8 cellular contexts compared by ENCODE assay signal in the genomic region with DNA sequence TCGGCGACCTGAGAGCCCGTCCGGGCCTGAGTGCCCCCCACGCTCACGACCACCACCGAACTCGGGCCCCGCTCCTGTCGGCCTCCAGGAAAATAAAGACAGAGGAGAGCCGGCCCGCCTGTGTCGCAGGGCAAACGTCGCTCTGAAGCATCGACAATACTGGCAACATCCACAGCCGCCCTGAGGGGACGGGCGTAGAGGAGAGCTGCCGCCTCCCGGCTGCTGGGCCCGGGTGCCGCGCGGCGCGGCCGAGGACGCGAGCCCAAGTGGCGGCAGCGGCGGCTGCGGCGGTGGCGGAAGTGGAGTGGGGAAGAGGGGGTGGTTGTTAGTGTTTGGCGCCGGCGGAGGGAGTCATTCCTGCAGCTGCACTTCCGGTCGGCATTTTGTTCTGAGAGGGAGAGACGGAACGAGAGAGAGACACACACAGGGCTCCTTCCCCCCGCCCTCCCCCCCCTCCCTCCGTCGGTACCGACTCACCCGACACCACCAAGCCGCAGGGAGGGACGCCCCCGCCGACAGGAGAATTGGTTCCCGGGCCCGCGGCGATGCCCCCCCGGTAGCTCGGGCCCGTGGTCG. TPM values are rescaled to one million over a fixed set of nuclear protein-coding genes. Genes with fewer than 3 reads are reported as not detected.
A peak's percentile ranks its signal among the peaks of the same experiment; 100 is the strongest.
DNase-seq lines count a peak whose midpoint lies in the region; ATAC-seq and TF ChIP-seq lines count a peak whose summit lies in the region.

A gene with protein sequence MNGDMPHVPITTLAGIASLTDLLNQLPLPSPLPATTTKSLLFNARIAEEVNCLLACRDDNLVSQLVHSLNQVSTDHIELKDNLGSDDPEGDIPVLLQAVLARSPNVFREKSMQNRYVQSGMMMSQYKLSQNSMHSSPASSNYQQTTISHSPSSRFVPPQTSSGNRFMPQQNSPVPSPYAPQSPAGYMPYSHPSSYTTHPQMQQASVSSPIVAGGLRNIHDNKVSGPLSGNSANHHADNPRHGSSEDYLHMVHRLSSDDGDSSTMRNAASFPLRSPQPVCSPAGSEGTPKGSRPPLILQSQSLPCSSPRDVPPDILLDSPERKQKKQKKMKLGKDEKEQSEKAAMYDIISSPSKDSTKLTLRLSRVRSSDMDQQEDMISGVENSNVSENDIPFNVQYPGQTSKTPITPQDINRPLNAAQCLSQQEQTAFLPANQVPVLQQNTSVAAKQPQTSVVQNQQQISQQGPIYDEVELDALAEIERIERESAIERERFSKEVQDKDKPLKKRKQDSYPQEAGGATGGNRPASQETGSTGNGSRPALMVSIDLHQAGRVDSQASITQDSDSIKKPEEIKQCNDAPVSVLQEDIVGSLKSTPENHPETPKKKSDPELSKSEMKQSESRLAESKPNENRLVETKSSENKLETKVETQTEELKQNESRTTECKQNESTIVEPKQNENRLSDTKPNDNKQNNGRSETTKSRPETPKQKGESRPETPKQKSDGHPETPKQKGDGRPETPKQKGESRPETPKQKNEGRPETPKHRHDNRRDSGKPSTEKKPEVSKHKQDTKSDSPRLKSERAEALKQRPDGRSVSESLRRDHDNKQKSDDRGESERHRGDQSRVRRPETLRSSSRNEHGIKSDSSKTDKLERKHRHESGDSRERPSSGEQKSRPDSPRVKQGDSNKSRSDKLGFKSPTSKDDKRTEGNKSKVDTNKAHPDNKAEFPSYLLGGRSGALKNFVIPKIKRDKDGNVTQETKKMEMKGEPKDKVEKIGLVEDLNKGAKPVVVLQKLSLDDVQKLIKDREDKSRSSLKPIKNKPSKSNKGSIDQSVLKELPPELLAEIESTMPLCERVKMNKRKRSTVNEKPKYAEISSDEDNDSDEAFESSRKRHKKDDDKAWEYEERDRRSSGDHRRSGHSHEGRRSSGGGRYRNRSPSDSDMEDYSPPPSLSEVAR (N-terminal part only) (plus strand): TSS at position 381 of the 576 bp plus-strand sequence. CDS start 76,928 bp downstream, outside the sequence.

- H3K36me3 ChIP-seq in BLaER1: no peaks in the 10 kb centered on the region
- no peaks in the 10 kb centered on the region for H3K36me3 ChIP-seq in left lung

- no peaks in the 10 kb centered on the region for H3K27me3 Mint-ChIP-seq in activated CD4-positive, alpha-beta T cell treated with anti-CD3 and anti-CD28 coated beads, Interleukin-2, amount 10 ng/mL, durations not matched to agents 7 days and 5 days

- H3K27me3 ChIP-seq in BLaER1: no peaks in the 10 kb centered on the region
- no peaks in the 10 kb centered on the region for H3K27me3 ChIP-seq in left lung

- H3K9me3 ChIP-seq in BLaER1: no peaks in the 10 kb centered on the region
- no peaks in the 10 kb centered on the region for H3K9me3 ChIP-seq in left lung

- intact Hi-C loops in left lung (cut with DNase I): loop anchor here in 1 of 2 donors (10.0 kb wide), 1 partner anchor 68 kb away; no protein-coding TSS in a partner anchor

- H3K27ac Mint-ChIP-seq in activated CD4-positive, alpha-beta T cell treated with anti-CD3 and anti-CD28 coated beads, Interleukin-2, amount 10 ng/mL, durations not matched to agents 7 days and 5 days: peak within 1 kb of the TSS; percentile 97

- peak within 1 kb of the TSS; percentile 81 for H3K4me2 ChIP-seq in BLaER1

- no peaks in the 10 kb centered on the region for H3K9me3 Mint-ChIP-seq in activated CD4-positive, alpha-beta T cell treated with anti-CD3 and anti-CD28 coated beads, Interleukin-2, amount 10 ng/mL, durations not matched to agents 7 days and 5 days

- peaks cover 51% of the 10 kb centered on the region for H3K4me1 ChIP-seq in BLaER1
- peaks cover 25 to 50% of the 10 kb centered on the region in 2 donors for H3K4me1 ChIP-seq in left lung

- DNase-seq in NCI-H526 treated with DMSO at 0.1 percent for 48 hours (lab: John Stamatoyannopoulos, UW): peak; percentile 98
- DNase-seq in activated CD4-positive, alpha-beta T cell treated with anti-CD3 and anti-CD28 coated beads, Interleukin-2, amount 10 ng/mL, durations not matched to agents 7 days and 5 days: peak; percentile 94
- peak; percentile 96 for DNase-seq in dedifferentiated amniotic fluid mesenchymal stem cell (ENCODE audit: extremely low spot score)
- DNase-seq in left lung: peak; percentile 93 to 96
- peak; percentile 79 to 80 for DNase-seq in stimulated activated CD4-positive, alpha-beta T cell treated with anti-CD3 and anti-CD28 coated beads, Interleukin-2, amount 100 ng/mL, for 48 hours

- H3K36me3 Mint-ChIP-seq in activated CD4-positive, alpha-beta T cell treated with anti-CD3 and anti-CD28 coated beads, Interleukin-2, amount 10 ng/mL, durations not matched to agents 7 days and 5 days (ENCODE audit: low read depth): peaks cover 7% of the 10 kb centered on the region

- H3K4me3 Mint-ChIP-seq in activated CD4-positive, alpha-beta T cell treated with anti-CD3 and anti-CD28 coated beads, Interleukin-2, amount 10 ng/mL, durations not matched to agents 7 days and 5 days: peak within 1 kb of the TSS; percentile 77

- POLR2A ChIA-PET in activated CD4-positive, alpha-beta T cell treated with anti-CD3 and anti-CD28 coated beads, Interleukin-2, amount 10 ng/mL, durations not matched to agents 7 days and 5 days (lab: Charles Lee): interaction anchor here (0.6 kb wide), 1 partner anchor 339 kb away, joined by 3 read pairs; no protein-coding TSS in a partner anchor

- peaks cover 87% of the 10 kb centered on the region for H4K20me1 ChIP-seq in BLaER1

- H3K27ac ChIP-seq in BLaER1 (peak within 1 kb of the TSS; percentile 94), left lung (peak within 1 kb of the TSS; percentile 97 to 98)

- H3K9ac ChIP-seq in BLaER1: peak within 1 kb of the TSS; percentile 98

- peak; percentile 61 for ATAC-seq in GM19351 (IDR thresholded peaks at IDR 0.05; ENCODE audit: unreplicated experiment)
- ATAC-seq in HG03520 (IDR thresholded peaks at IDR 0.05; ENCODE audit: unreplicated experiment): peak; percentile 64
- ATAC-seq in left lung: peak; percentile 79

- TF ChIP-seq CTCF in left lung (IDR thresholded peaks at IDR 0.05): no peak

- peak within 1 kb of the TSS; percentile 91 for H3K4me3 ChIP-seq in BLaER1
- peak within 1 kb of the TSS; percentile 72 to 76 for H3K4me3 ChIP-seq in left lung

- peaks cover 42% of the 10 kb centered on the region for H3K4me1 Mint-ChIP-seq in activated CD4-positive, alpha-beta T cell treated with anti-CD3 and anti-CD28 coated beads, Interleukin-2, amount 10 ng/mL, durations not matched to agents 7 days and 5 days

- CTCF ChIA-PET in activated CD4-positive, alpha-beta T cell treated with anti-CD3 and anti-CD28 coated beads, Interleukin-2, amount 10 ng/mL, durations not matched to agents 7 days and 5 days (lab: Charles Lee): interaction anchor here (1.0 to 1.6 kb wide), 4 partner anchors 9 to 147 kb away, joined by 3 to 5 read pairs (median 4); no protein-coding TSS in a partner anchor

RNA-seq across cellular contexts. Expression of the gene that starts here (rescaled TPM):
- 10 to 100 TPM; 59.4 to 72.8 TPM for total RNA-seq in activated CD4-positive, alpha-beta T cell treated with anti-CD3 and anti-CD28 coated beads, Interleukin-2, amount 10 ng/mL, durations not matched to agents 7 days and 5 days
- 10 to 100 TPM; 48.8 to 57.7 TPM for total RNA-seq in left lung

Comparison
In these comparisons a context has a peak if more than half of its experiments do, and no peak if none do; other contexts are left out.
1. Peak in every context shown above with its lines: DNase-seq, ATAC-seq, H3K4me3 ChIP-seq and H3K27ac ChIP-seq.